ENCODE assay signal across 21 cellular contexts in the genomic region with DNA sequence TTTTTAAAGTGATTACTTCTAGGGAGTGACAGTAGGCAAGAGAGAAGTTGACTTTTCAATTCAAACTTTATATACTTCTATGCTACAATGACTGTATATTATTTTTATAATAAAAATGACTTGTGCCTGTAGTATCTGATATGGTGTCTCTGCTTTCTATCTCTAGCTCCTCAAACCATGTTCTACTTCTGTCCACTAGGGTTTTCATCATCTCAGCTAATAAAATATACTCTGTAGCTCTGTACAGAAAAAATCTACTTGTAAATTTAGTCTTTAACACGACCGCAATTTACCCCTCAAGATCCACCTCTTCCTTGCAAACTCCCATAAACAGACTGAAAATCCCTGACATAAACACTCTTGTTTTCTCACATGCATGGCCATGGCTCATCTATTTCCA. TPM values are rescaled to one million over a fixed set of nuclear protein-coding genes. Genes with fewer than 3 reads are reported as not detected.
DNase-seq lines count a peak whose midpoint lies in the region; ATAC-seq and TF ChIP-seq lines count a peak whose summit lies in the region.
"Had no signal": no experiment of that assay in that cellular context is flagged by ENCODE, and none has a peak within 500 bp of the region (broad histone marks: within the 10 kb centered on the region; RNA-seq: fewer than 3 reads in every experiment).

No MANE protein-coding gene starts in this region.

- peaks cover 9% of the 10 kb centered on the region for H3K36me3 Mint-ChIP-seq in endodermal cell (ENCODE audit: low read depth)

- H4K20me1 ChIP-seq in DND-41 (ENCODE audit: insufficient read depth, low read length): no peaks in the 10 kb centered on the region
- H4K20me1 ChIP-seq in MM.1S (ENCODE audit: insufficient read depth, low read length): no peaks in the 10 kb centered on the region

- peaks cover 63% of the 10 kb centered on the region for H3F3A ChIP-seq in MM.1S (ENCODE audit: insufficient read depth, low read length)

- 100% methylated on average over 2 of the region's 2 CpGs for WGBS in endodermal cell (ENCODE audit: insufficient coverage in 1 of 2, insufficient read length in 1 of 2), 2 experiments

- H3K79me2 ChIP-seq in DND-41 (ENCODE audit: insufficient read depth, low read length) (peaks cover 53% of the 10 kb centered on the region), MM.1S (ENCODE audit: low read length) (peaks cover 59% of the 10 kb centered on the region)

- no peak overlapping the region for H3K27ac Mint-ChIP-seq in endodermal cell
- H3K27ac Mint-ChIP-seq: memory B cell had no signal

- H3K4me3 Mint-ChIP-seq in endodermal cell: no peak overlapping the region
- H3K4me3 Mint-ChIP-seq: memory B cell had no signal

- peak; percentile 18 for TF ChIP-seq CTCF in C4-2B (conservative IDR thresholded peaks at IDR 0.05)
- no peak for TF ChIP-seq CTCF in DND-41 (IDR thresholded peaks at IDR 0.05; ENCODE audit: borderline replicate concordance, extremely low read depth, low read length, poor library complexity, severe bottlenecking)
- no peak for TF ChIP-seq CTCF in MM.1S (IDR thresholded peaks at IDR 0.05; ENCODE audit: low read length)
- peak; percentile 47 for TF ChIP-seq CTCF in endodermal cell (conservative IDR thresholded peaks at IDR 0.05)

- H3K36me3 ChIP-seq in DND-41 (ENCODE audit: insufficient read depth, low read length) (peaks cover 4% of the 10 kb centered on the region; the same call in 1 of the 2 replicates), MM.1S (replicated peaks; ENCODE audit: insufficient read depth, low read length) (no peaks in the 10 kb centered on the region; the same call in 1 of the 2 replicates), endodermal cell (ENCODE audit: control insufficient read depth, insufficient read depth, low read length) (peaks cover 12% of the 10 kb centered on the region)

- no peaks in the 10 kb centered on the region for H3K27me3 Mint-ChIP-seq in endodermal cell (ENCODE audit: insufficient read depth)
- H3K27me3 Mint-ChIP-seq: memory B cell had no signal

- H3K4me2 ChIP-seq in DND-41 (ENCODE audit: insufficient read depth, low read length): no peak overlapping the region
- peak overlapping the region; percentile 75; the same call in 1 of the 2 replicates for H3K4me2 ChIP-seq in MM.1S (ENCODE audit: low read depth, low read length)
- H3K4me2 ChIP-seq: PC-9 had no signal

- H3K4me1 ChIP-seq in DND-41 (ENCODE audit: insufficient read depth, low read length): peaks cover 36% of the 10 kb centered on the region
- H3K4me1 ChIP-seq in MM.1S (ENCODE audit: low read length): peaks cover 78% of the 10 kb centered on the region
- H3K4me1 ChIP-seq in endodermal cell (ENCODE audit: control insufficient read depth, insufficient read depth, low read length): peaks cover 5% of the 10 kb centered on the region

- no peak for ATAC-seq in DND-41 (ENCODE audit: insufficient read depth, low read depth)
- no peak for ATAC-seq in GM21723 (IDR thresholded peaks at IDR 0.05; ENCODE audit: unreplicated experiment)
- no peak for ATAC-seq in HG03139 (IDR thresholded peaks at IDR 0.05; ENCODE audit: unreplicated experiment)
- no peak for ATAC-seq in HG03045 (IDR thresholded peaks at IDR 0.05; ENCODE audit: unreplicated experiment)
- ATAC-seq: heart right ventricle had no signal

- H3K27me3 ChIP-seq in DND-41 (ENCODE audit: insufficient read depth, low read length, poor library complexity): no peaks in the 10 kb centered on the region
- no peaks in the 10 kb centered on the region for H3K27me3 ChIP-seq in MM.1S (replicated peaks; ENCODE audit: insufficient read depth, low read length)
- no peaks in the 10 kb centered on the region for H3K27me3 ChIP-seq in endodermal cell (ENCODE audit: control insufficient read depth, insufficient read depth, low read length, poor library complexity, severe bottlenecking)
- H3K27me3 ChIP-seq: heart right ventricle had no signal

- DNase-seq in DND-41: no peak
- DNase-seq in MM.1S: no peak
- DNase-seq in endodermal cell: no peak
- no peak for DNase-seq in activated CD4-positive, alpha-beta T cell treated with anti-CD3 and anti-CD28 coated beads, Interleukin-2, amount 50 U/mL, for 4 hours
- DNase-seq: activated T-cell treated with anti-CD3 and anti-CD28 coated beads, Interleukin-2, amount 50 U/mL, for 72 hours; GDM1; GOT3; heart right ventricle; NCI-H1105 treated with DMSO at 0.1 percent for 48 hours; NCI-H2029 treated with DMSO at 0.1 percent for 48 hours; NCI-H345; NCI-H82; nucleus accumbens; PC-9; Right ventricle myocardium superior; trophoblast cell had no signal

- H3K9me3 ChIP-seq in DND-41 (ENCODE audit: insufficient read depth, low read length, severe bottlenecking): no peaks in the 10 kb centered on the region
- no peaks in the 10 kb centered on the region for H3K9me3 ChIP-seq in MM.1S (replicated peaks; ENCODE audit: insufficient read depth, low read length)
- no peaks in the 10 kb centered on the region for H3K9me3 ChIP-seq in endodermal cell (ENCODE audit: control insufficient read depth, low read length)
- H3K9me3 ChIP-seq: heart right ventricle had no signal

- H3K4me3 ChIP-seq in DND-41 (ENCODE audit: low read depth in 1 of 2, low read length in 2 of 2): no peak overlapping the region
- H3K4me3 ChIP-seq in MM.1S (ENCODE audit: low read length): no peak overlapping the region
- no peak overlapping the region for H3K4me3 ChIP-seq in endodermal cell (ENCODE audit: low read length)
- H3K4me3 ChIP-seq: heart right ventricle, PC-9 had no signal

- H3K4me1 Mint-ChIP-seq in endodermal cell: peaks cover 7% of the 10 kb centered on the region

- H2AFZ ChIP-seq in DND-41 (ENCODE audit: low read depth, low read length): no peak overlapping the region
- no peak overlapping the region for H2AFZ ChIP-seq in MM.1S (ENCODE audit: low read length)
- H2AFZ ChIP-seq: PC-9 had no signal

- no peak overlapping the region for H3K9ac ChIP-seq in DND-41 (ENCODE audit: low read depth, low read length)
- H3K9ac ChIP-seq in MM.1S (ENCODE audit: low read length): no peak overlapping the region
- no peak overlapping the region for H3K9ac ChIP-seq in endodermal cell (ENCODE audit: extremely low read depth, low read length, poor library complexity, severe bottlenecking)

- no peaks in the 10 kb centered on the region for H3K9me2 ChIP-seq in MM.1S (replicated peaks; ENCODE audit: insufficient read depth, low read length)

- H3K27ac ChIP-seq in C4-2B (no peak overlapping the region), DND-41 (ENCODE audit: low read length) (0 out of 2 replicates have a peak overlapping the region, but pooled peaks have one; percentile 82), MM.1S (ENCODE audit: low read length) (peak overlapping the region; percentile 98; the same call in 1 of the 2 replicates), endodermal cell (ENCODE audit: low read depth, low read length) (no peak overlapping the region)
- H3K27ac ChIP-seq: heart right ventricle, PC-9 had no signal

- H3K9me3 Mint-ChIP-seq in endodermal cell: no peaks in the 10 kb centered on the region
- H3K9me3 Mint-ChIP-seq: activated T-cell treated with anti-CD3 and anti-CD28 coated beads, Interleukin-2, amount 50 U/mL, for 72 hours; memory B cell had no signal

RNA-seq across cellular contexts. Expression of a gene that starts 42.3 kb away (rescaled TPM):
- 100 to 1,000 TPM; 106 to 122 TPM for total RNA-seq in endodermal cell
- polyA plus RNA-seq in endodermal cell (2013, experiment 1 of 2): 74.7 TPM
- polyA plus RNA-seq in endodermal cell (2013, experiment 2 of 2): 67.1 TPM

Comparison
In these comparisons a context has a peak if more than half of its experiments do, and no peak if none do; other contexts are left out.
1. H3K27ac ChIP-seq: peak in DND-41 (single experiment) and MM.1S (single experiment); none in C4-2B (single experiment) and endodermal cell (single experiment).
2. CTCF ChIP-seq: peak in C4-2B (single experiment) and endodermal cell (single experiment); none in DND-41 (single experiment) and MM.1S (single experiment).